13 cellular contexts compared by ENCODE assay signal in genomic region chr14:31968107-31968810, GRCh38.
A peak's percentile ranks its signal among the peaks of the same experiment; 100 is the strongest.
DNase-seq lines count a peak whose midpoint lies in the region; ATAC-seq and TF ChIP-seq lines count a peak whose summit lies in the region.
"Had no signal": no experiment of that assay in that cellular context is flagged by ENCODE, and none has a peak within 500 bp of the region (broad histone marks: within the 10 kb centered on the region; RNA-seq: fewer than 3 reads in every experiment).

No MANE protein-coding gene starts in this region.

- no peak overlapping the region for H3K14ac ChIP-seq in trophoblast cell (ENCODE audit: low read length)

- H3K4me2 ChIP-seq in trophoblast cell (ENCODE audit: low read length): no peak overlapping the region

- H3K27ac ChIP-seq in trophoblast cell (ENCODE audit: low read depth, low read length): no peak overlapping the region

- in situ Hi-C loops in astrocyte of the spinal cord (cut with HindIII; ENCODE audit: low sequenced_read_pairs): no loop called here

- H3K4me1 ChIP-seq in trophoblast cell (ENCODE audit: control insufficient read depth in 1 of 2, insufficient read depth in 2 of 2, low read length in 2 of 2): peaks cover 12 to 16% of the 10 kb centered on the region in 2 experiments

- no peak overlapping the region for H3K23ac ChIP-seq in trophoblast cell (ENCODE audit: low read length)

- no peak overlapping the region for H2AFZ ChIP-seq in trophoblast cell (ENCODE audit: insufficient read depth, low read length, poor library complexity)

- DNase-seq in astrocyte of the spinal cord (ENCODE audit: low read depth, low spot score) (peak; percentile 29), trophoblast cell (peak; percentile 91 to 98), NCI-H748 (lab: John Stamatoyannopoulos, UW; ENCODE audit: unreplicated experiment) (no peak), NCI-H1105 treated with DMSO at 0.1 percent for 48 hours (lab: John Stamatoyannopoulos, UW) (no peak)
- no peak for DNase-seq in activated CD4-positive, alpha-beta T cell treated with anti-CD3 and anti-CD28 coated beads for 48 hours
- DNase-seq: DMS79; MM.1S; naive B cell; stimulated activated CD4-positive, alpha-beta T cell treated with anti-CD3 and anti-CD28 coated beads, Interleukin-1b, Interleukin-23, amount 100 ng/mL, for 48 hours; testis had no signal

- peaks cover 2% of the 10 kb centered on the region for H3K79me1 ChIP-seq in trophoblast cell (ENCODE audit: low read length)

- H2BK12ac ChIP-seq in trophoblast cell (ENCODE audit: low read length): no peak overlapping the region

- H3K9ac ChIP-seq in trophoblast cell (ENCODE audit: low read length): no peak overlapping the region

- H4K91ac ChIP-seq in trophoblast cell (ENCODE audit: low read depth, low read length): no peak overlapping the region

- no peaks in the 10 kb centered on the region for H3K9me3 ChIP-seq in trophoblast cell (ENCODE audit: insufficient read depth, low read depth, low read length)
- H3K9me3 ChIP-seq: testis had no signal

- no peak overlapping the region for H2AK5ac ChIP-seq in trophoblast cell (ENCODE audit: low read length)

- no peak for TF ChIP-seq CTCF in astrocyte of the spinal cord (IDR thresholded peaks at IDR 0.05; ENCODE audit: low read depth, low read length)

- no peak overlapping the region for H2BK5ac ChIP-seq in trophoblast cell (ENCODE audit: low read depth, low read length, poor library complexity)

- no peaks in the 10 kb centered on the region for H3K27me3 ChIP-seq in trophoblast cell (ENCODE audit: insufficient read depth, low read length)
- H3K27me3 ChIP-seq: testis had no signal

- no peak overlapping the region for H3K18ac ChIP-seq in trophoblast cell (ENCODE audit: low read length)

- no peak overlapping the region for H3K4me3 ChIP-seq in astrocyte of the spinal cord (ENCODE audit: low read depth, low read length)
- H3K4me3 ChIP-seq in trophoblast cell (ENCODE audit: low read depth, low read length): no peak overlapping the region
- H3K4me3 ChIP-seq: testis had no signal

- ATAC-seq in GM19397 (IDR thresholded peaks at IDR 0.05; ENCODE audit: unreplicated experiment) (peak; percentile 62), HG03196 (IDR thresholded peaks at IDR 0.05; ENCODE audit: unreplicated experiment) (peak; percentile 53), GM21390 (IDR thresholded peaks at IDR 0.05; ENCODE audit: unreplicated experiment) (no peak)

- WGBS in trophoblast cell (ENCODE audit: extremely low coverage, insufficient coverage, insufficient read length): no CpG with 5 or more reads among the region's 4 CpGs

- no peak overlapping the region for H3K4ac ChIP-seq in trophoblast cell (ENCODE audit: low read depth, low read length)

- H3K79me2 ChIP-seq in trophoblast cell (ENCODE audit: control insufficient read depth, insufficient read depth, low read length, poor library complexity): no peaks in the 10 kb centered on the region

- H4K8ac ChIP-seq in trophoblast cell (ENCODE audit: low read depth, low read length): no peak overlapping the region

- H3K36me3 ChIP-seq in trophoblast cell (ENCODE audit: control insufficient read depth in 1 of 2, insufficient read depth in 2 of 2, low read length in 2 of 2): no peaks in the 10 kb centered on the region

- H4K12ac ChIP-seq in trophoblast cell (ENCODE audit: low read depth, low read length): no peak overlapping the region

- no peak overlapping the region for H2BK120ac ChIP-seq in trophoblast cell (ENCODE audit: insufficient read depth, low read length, poor library complexity)

Comparison
In these comparisons a context has a peak if more than half of its experiments do, and no peak if none do; other contexts are left out.
1. DNase-seq: peak in astrocyte of the spinal cord (single experiment) and trophoblast cell (2 of 2); none in activated CD4-positive, alpha-beta T cell treated with anti-CD3 and anti-CD28 coated beads for 48 hours (single experiment), NCI-H748 (single experiment) and NCI-H1105 treated with DMSO at 0.1 percent for 48 hours (single experiment).